Comparison of ENCODE assay signal across 7 cellular contexts in genomic region chr2:203532957-203533695, GRCh38. TPM values are rescaled to one million over a fixed set of nuclear protein-coding genes. Genes with fewer than 3 reads are reported as not detected.
DNase-seq lines count a peak whose midpoint lies in the region; ATAC-seq, FAIRE-seq and TF ChIP-seq lines count a peak whose summit lies in the region.

No MANE protein-coding gene starts in this region.

- intact Hi-C loops in prostate gland (cut with DNase I) = no loop called here

- H3K27ac ChIP-seq in SJCRH30 (peak overlapping the region; percentile 95), prostate gland (peak overlapping the region in 1 of 2 donors; percentile 93)

- 34% methylated on average over 7 of the region's 7 CpGs for WGBS in prostate gland

- FAIRE-seq in H54 (lab: Jason Lieb, UNC) = peak; percentile 92

- H3K4me3 ChIP-seq in SJCRH30 (peak overlapping the region; percentile 98), prostate gland (peak overlapping the region; percentile 90 to 94)

- peaks cover 10% of the 10 kb centered on the region; the same call in 1 of the 2 replicates for H3K4me1 ChIP-seq in SJCRH30
- H3K4me1 ChIP-seq in prostate gland (replicated peaks) = no peaks in the 10 kb centered on the region

- ATAC-seq in GM18517 (IDR thresholded peaks at IDR 0.05; ENCODE audit: unreplicated experiment) = no peak

- no peak for TF ChIP-seq CTCF in prostate gland (IDR thresholded peaks at IDR 0.05)

- H3K9me3 ChIP-seq in SJCRH30 (replicated peaks) (no peaks in the 10 kb centered on the region), prostate gland (no peaks in the 10 kb centered on the region)

- DNase-seq in H54 (ENCODE audit: insufficient read length, low spot score) = no peak
- peak; percentile 57 to 79 for DNase-seq in SJCRH30
- DNase-seq in fibroblast of the conjunctiva (ENCODE audit: low read depth) = peak; percentile 34
- DNase-seq in prostate gland (ENCODE audit: low spot score) = peak; percentile 4
- no peak for DNase-seq in NCI-H128 (lab: John Stamatoyannopoulos, UW; ENCODE audit: unreplicated experiment)
- DNase-seq in DMS153 treated with DMSO at 0.1 percent for 48 hours (lab: John Stamatoyannopoulos, UW; ENCODE audit: unreplicated experiment) = no peak

- H3K27me3 ChIP-seq in SJCRH30 = no peaks in the 10 kb centered on the region
- no peaks in the 10 kb centered on the region for H3K27me3 ChIP-seq in prostate gland (replicated peaks; ENCODE audit: insufficient read depth)

- TF ChIP-seq POLR2A in H54 (IDR thresholded peaks at IDR 0.05; ENCODE audit: low read depth, low read length) (no peak), prostate gland (IDR thresholded peaks at IDR 0.05) (no peak)

- H3K36me3 ChIP-seq in SJCRH30 = no peaks in the 10 kb centered on the region
- H3K36me3 ChIP-seq in prostate gland = no peaks in the 10 kb centered on the region

RNA-seq across cellular contexts. Expression of gene RAPH1, which starts 2.0 kb away (rescaled TPM):
- 22.1 and 25.7 TPM in 2 replicates for total RNA-seq in SJCRH30 (2014; rRNA removed; shearing (Covaris generic))
- total RNA-seq in prostate gland = 10 to 100 TPM; 27.6 to 35.0 TPM

Comparison
In these comparisons a context has a peak if more than half of its experiments do, and no peak if none do; other contexts are left out.
1. DNase-seq: peak in SJCRH30 (2 of 2), fibroblast of the conjunctiva (single experiment) and prostate gland (single experiment); none in H54 (single experiment), NCI-H128 (single experiment) and DMS153 treated with DMSO at 0.1 percent for 48 hours (single experiment).